ENCODE assay signal across 10 cellular contexts in the genomic region with DNA sequence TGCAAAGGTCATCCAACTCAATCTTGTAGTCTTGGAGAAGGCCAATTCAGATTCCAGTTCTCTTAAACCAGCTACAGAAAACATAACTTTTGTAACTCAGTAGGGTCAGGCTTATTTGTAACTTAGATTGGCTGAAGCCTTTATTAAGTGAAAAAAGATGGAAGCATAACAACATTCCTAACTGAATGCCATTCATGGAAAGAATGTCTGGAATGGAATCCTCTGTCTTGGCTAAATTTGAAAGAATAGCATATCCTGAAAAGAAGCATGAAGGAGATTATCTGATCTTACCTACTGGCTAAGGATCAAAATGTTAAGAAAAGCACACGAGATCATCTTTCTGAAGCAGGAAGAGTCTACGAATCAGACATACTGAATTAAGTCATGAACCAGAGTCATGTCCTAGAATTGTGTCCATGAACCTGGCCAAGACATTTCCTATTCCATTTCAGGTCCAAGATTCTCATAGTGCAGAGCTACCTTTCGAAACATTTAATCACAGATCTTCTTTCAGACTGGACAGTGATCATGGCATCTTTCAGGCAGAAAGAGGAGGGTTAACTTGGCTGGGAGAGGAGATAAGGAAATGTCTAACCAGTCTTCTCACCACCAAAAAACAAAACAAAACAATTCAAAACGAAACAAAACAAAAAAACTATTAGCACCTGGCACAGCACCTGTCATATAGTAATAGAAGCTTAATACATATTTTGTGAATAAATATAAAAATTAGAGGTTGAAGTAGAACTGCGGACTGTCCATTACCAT.
DNase-seq lines count a peak whose midpoint lies in the region; ATAC-seq and TF ChIP-seq lines count a peak whose summit lies in the region.
"Had no signal": no experiment of that assay in that cellular context is flagged by ENCODE, and none has a peak within 500 bp of the region (broad histone marks: within the 10 kb centered on the region; RNA-seq: fewer than 3 reads in every experiment).

No MANE protein-coding gene starts in this region.

- no peak for TF ChIP-seq CTCF in sigmoid colon (IDR thresholded peaks at IDR 0.05)

- TF ChIP-seq POLR2A in sigmoid colon (IDR thresholded peaks at IDR 0.05) = no peak

- ATAC-seq in GM18519 (IDR thresholded peaks at IDR 0.05; ENCODE audit: low FRiP score, unreplicated experiment) = no peak
- ATAC-seq: pancreas had no signal

- 78 to 85% methylated on average over 5 of the region's 5 CpGs for WGBS in sigmoid colon, 2 donors

- no peak for TF ChIP-seq EP300 in sigmoid colon (IDR thresholded peaks at IDR 0.05)

- H3K9me3 ChIP-seq in effector memory CD4-positive, alpha-beta T cell (ENCODE audit: control insufficient read depth, low read length) = no peaks in the 10 kb centered on the region
- no peaks in the 10 kb centered on the region for H3K9me3 ChIP-seq in sigmoid colon
- H3K9me3 ChIP-seq: pancreas had no signal

- peaks cover 45% of the 10 kb centered on the region for H3K4me1 ChIP-seq in effector memory CD4-positive, alpha-beta T cell (ENCODE audit: control insufficient read depth, insufficient read depth, low read length, poor library complexity, severe bottlenecking)
- peaks cover 0 to 56% (median 53%) of the 10 kb centered on the region in 4 donors for H3K4me1 ChIP-seq in sigmoid colon

- H3K27me3 ChIP-seq in effector memory CD4-positive, alpha-beta T cell (replicated peaks; ENCODE audit: control insufficient read depth, insufficient read depth, low read length, poor library complexity, severe bottlenecking) = no peaks in the 10 kb centered on the region
- no peaks in the 10 kb centered on the region for H3K27me3 ChIP-seq in sigmoid colon
- H3K27me3 ChIP-seq: pancreas had no signal

- H3K4me3 ChIP-seq in effector memory CD4-positive, alpha-beta T cell (ENCODE audit: insufficient read depth, low read depth, low read length, poor library complexity, severe bottlenecking) = peak overlapping the region; percentile 13
- no peak overlapping the region for H3K4me3 ChIP-seq in sigmoid colon
- H3K4me3 ChIP-seq: pancreas had no signal

- H3K27ac ChIP-seq in effector memory CD4-positive, alpha-beta T cell (ENCODE audit: insufficient read depth, low read length, poor library complexity, severe bottlenecking) = no peak overlapping the region
- H3K27ac ChIP-seq in sigmoid colon = peak overlapping the region; percentile 20 to 64 (median 44)
- H3K27ac ChIP-seq: HL-60, pancreas had no signal

- DNase-seq in GM04503 (ENCODE audit: low read depth) (peak; percentile 60), OCI-M1 (lab: John Stamatoyannopoulos, UW) (peak; percentile 26), sigmoid colon (no peak), NCI-H2081 treated with DMSO at 0.1 percent for 48 hours (lab: John Stamatoyannopoulos, UW) (no peak), DMS 273 treated with DMSO at 0.1 percent for 48 hours (lab: John Stamatoyannopoulos, UW) (no peak)
- DNase-seq in effector memory CD4-positive, alpha-beta T cell = no peak
- DNase-seq: activated naive CD4-positive, alpha-beta T cell treated with anti-CD3 and anti-CD28 coated beads for 36 hours; pancreas had no signal

- no peaks in the 10 kb centered on the region for H3K36me3 ChIP-seq in effector memory CD4-positive, alpha-beta T cell (ENCODE audit: control insufficient read depth, insufficient read depth, low read length)
- H3K36me3 ChIP-seq in sigmoid colon = no peaks in the 10 kb centered on the region
- H3K36me3 ChIP-seq: pancreas had no signal

- intact Hi-C loops in sigmoid colon (cut with DNase I) = no loop called here

Comparison
In these comparisons a context has a peak if more than half of its experiments do, and no peak if none do; other contexts are left out.
1. DNase-seq: peak in GM04503 (single experiment) and OCI-M1 (single experiment); none in effector memory CD4-positive, alpha-beta T cell (0 of 3), sigmoid colon (single experiment), NCI-H2081 treated with DMSO at 0.1 percent for 48 hours (single experiment) and DMS 273 treated with DMSO at 0.1 percent for 48 hours (single experiment).